ENCODE assay signal across 9 cellular contexts in genomic region chrX:41759817-41760216, GRCh38. TPM values are rescaled to one million over a fixed set of nuclear protein-coding genes. Genes with fewer than 3 reads are reported as not detected.
A peak's percentile ranks its signal among the peaks of the same experiment; 100 is the strongest.
DNase-seq lines count a peak whose midpoint lies in the region; ATAC-seq and TF ChIP-seq lines count a peak whose summit lies in the region.
"Had no signal": no experiment of that assay in that cellular context is flagged by ENCODE, and none has a peak within 500 bp of the region (broad histone marks: within the 10 kb centered on the region; RNA-seq: fewer than 3 reads in every experiment).

No MANE protein-coding gene starts in this region.

- intact Hi-C loops in left ventricle myocardium inferior (cut with micrococcal nuclease) (no loop called here), right cardiac atrium (cut with DNase I) (no loop called here)

- no peaks in the 10 kb centered on the region for H3K4me1 ChIP-seq in left ventricle myocardium inferior
- no peaks in the 10 kb centered on the region for H3K4me1 ChIP-seq in right cardiac atrium (ENCODE audit: control insufficient read depth, insufficient read depth, low read length)
- no peaks in the 10 kb centered on the region for H3K4me1 ChIP-seq in upper lobe of left lung

- 60% methylated on average over 3 of the region's 3 CpGs for WGBS in right cardiac atrium
- WGBS in upper lobe of left lung, 2 donors = 37 to 65% methylated on average over 3 of the region's 3 CpGs

- DNase-seq in left ventricle myocardium inferior (no peak), right cardiac atrium (no peak), RPMI7951 (ENCODE audit: low read depth) (peak; percentile 17), fibroblast of villous mesenchyme (ENCODE audit: low read depth) (peak; percentile 52), upper lobe of left lung (no peak), NCI-H1694 treated with DMSO at 0.1 percent for 48 hours (lab: John Stamatoyannopoulos, UW) (no peak)

- TF ChIP-seq CTCF in left ventricle myocardium inferior (IDR thresholded peaks at IDR 0.05; ENCODE audit: borderline replicate concordance) (peak; percentile 63), fibroblast of villous mesenchyme (IDR thresholded peaks at IDR 0.05; ENCODE audit: insufficient read depth, low read depth, low read length) (peak; percentile 60), upper lobe of left lung (IDR thresholded peaks at IDR 0.05) (peak in 4 of 6 experiments; percentile 26 to 43 (median 32))

- ATAC-seq in right cardiac atrium (no peak), upper lobe of left lung (ENCODE audit: low FRiP score in 2 of 2) (no peak), GM19035 (IDR thresholded peaks at IDR 0.05; ENCODE audit: unreplicated experiment) (no peak), HG03025 (IDR thresholded peaks at IDR 0.05; ENCODE audit: low FRiP score, unreplicated experiment) (no peak)

- H3K27me3 ChIP-seq in left ventricle myocardium inferior (ENCODE audit: low read depth) = no peaks in the 10 kb centered on the region
- H3K27me3 ChIP-seq in right cardiac atrium (ENCODE audit: control insufficient read depth, insufficient read depth) = no peaks in the 10 kb centered on the region
- H3K27me3 ChIP-seq in upper lobe of left lung = no peaks in the 10 kb centered on the region

- H3K36me3 ChIP-seq in left ventricle myocardium inferior = no peaks in the 10 kb centered on the region
- no peaks in the 10 kb centered on the region for H3K36me3 ChIP-seq in upper lobe of left lung

- H3K9me3 ChIP-seq in left ventricle myocardium inferior (replicated peaks) (no peaks in the 10 kb centered on the region), right cardiac atrium (ENCODE audit: control insufficient read depth, low read length) (no peaks in the 10 kb centered on the region), upper lobe of left lung (no peaks in the 10 kb centered on the region)

- H3K4me3 ChIP-seq in left ventricle myocardium inferior (no peak overlapping the region), right cardiac atrium (ENCODE audit: low read length) (no peak overlapping the region), fibroblast of villous mesenchyme (ENCODE audit: low read depth, low read length) (no peak overlapping the region), upper lobe of left lung (no peak overlapping the region)

- no peak for TF ChIP-seq EP300 in upper lobe of left lung (IDR thresholded peaks at IDR 0.05)

- H3K27ac ChIP-seq in left ventricle myocardium inferior (replicated peaks) (no peak overlapping the region), right cardiac atrium (ENCODE audit: low read length) (no peak overlapping the region), upper lobe of left lung (no peak overlapping the region)

- TF ChIP-seq POLR2A in upper lobe of left lung (IDR thresholded peaks at IDR 0.05) = no peak

RNA-seq across cellular contexts. Expression of gene GPR82, which starts 35.8 kb away (rescaled TPM):
- total RNA-seq in left ventricle myocardium inferior = 0.19 TPM
- under 1 TPM in 3 of 4 donors, not detected in 1; 0.14 to 0.53 (median 0.49) TPM for total RNA-seq in right cardiac atrium
- 0.02 TPM for polyA plus RNA-seq in right cardiac atrium
- not detected in 2 replicates for total RNA-seq in RPMI7951 (2014; rRNA removed; shearing (Covaris generic))
- total RNA-seq in fibroblast of villous mesenchyme = under 0.01 TPM in 1 of 2 replicates, not detected in the other
- under 1 TPM in 4 of 6 donors, not detected in 2; 0.20 to 0.74 (median 0.49) TPM for total RNA-seq in upper lobe of left lung
- polyA plus RNA-seq: neural cell had no signal

Comparison
In these comparisons a context has a peak if more than half of its experiments do, and no peak if none do; other contexts are left out.
1. DNase-seq: peak in RPMI7951 (single experiment) and fibroblast of villous mesenchyme (single experiment); none in left ventricle myocardium inferior (single experiment), right cardiac atrium (0 of 3), upper lobe of left lung (0 of 2) and NCI-H1694 treated with DMSO at 0.1 percent for 48 hours (single experiment).
2. Peak in every context shown above with its lines, with median percentiles within 50 percentile points of each other: CTCF ChIP-seq.